Comparison of ENCODE assay signal across 27 cellular contexts in the genomic region with DNA sequence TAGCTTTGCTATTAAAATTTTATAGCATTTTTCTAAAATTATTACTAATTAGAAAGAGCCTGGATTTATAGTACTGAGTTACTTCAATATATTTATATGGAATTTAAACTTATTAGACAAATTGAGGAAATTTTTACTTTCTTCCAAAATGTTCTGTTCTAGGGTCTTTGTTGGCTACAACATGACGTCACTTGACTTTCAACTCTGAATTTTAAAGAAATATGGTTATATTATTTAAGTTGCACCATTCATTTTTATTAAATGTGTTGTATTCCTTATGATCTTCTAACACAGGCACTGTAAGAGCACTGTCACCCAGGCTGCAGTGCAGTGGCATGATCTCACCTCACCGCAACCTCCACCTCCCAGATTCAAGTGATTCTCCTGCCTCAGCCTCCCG.
"Had no signal": no experiment of that assay in that cellular context is flagged by ENCODE, and none has a peak within 500 bp of the region (broad histone marks: within the 10 kb centered on the region; RNA-seq: fewer than 3 reads in every experiment).

No MANE protein-coding gene starts in this region.

- H3K27ac ChIP-seq: stomach, suprapubic skin, testis, thoracic aorta, thyroid gland, tibial artery, tibial nerve, transverse colon, upper lobe of left lung, upper lobe of right lung, uterus, vagina had no signal

- H3K4me1 ChIP-seq: stomach, suprapubic skin, testis, thyroid gland, tibial artery, tibial nerve, transverse colon, upper lobe of left lung, upper lobe of right lung, uterus, vagina had no signal

- H3K9me3 ChIP-seq: stomach, suprapubic skin, testis, thoracic aorta, thyroid gland, tibial artery, tibial nerve, transverse colon, upper lobe of left lung, upper lobe of right lung, uterus, vagina had no signal

- H3K4me3 ChIP-seq: stomach, suprapubic skin, testis, thoracic aorta, thyroid gland, tibial artery, tibial nerve, transverse colon, upper lobe of left lung, upper lobe of right lung, uterus, vagina had no signal

- H3K27me3 ChIP-seq: stomach, suprapubic skin, testis, thyroid gland, tibial artery, tibial nerve, transverse colon, upper lobe of left lung, upper lobe of right lung, uterus, vagina had no signal

- ATAC-seq: stimulated activated effector memory CD8-positive, alpha-beta T cell treated with anti-CD3 and anti-CD28 coated beads, Interleukin-12 subunit alpha, Interleukin-12 subunit beta, amount 100 ng/mL, for 72 hours; stimulated activated memory B cell treated with anti-CD40 and anti-IgM and Interleukin-4, amounts not matched to agents 10 μg/mL and 1 μg/mL and 100 μg/mL, for 72 hours; stimulated activated naive B cell treated with anti-CD40 and anti-IgM and Interleukin-4, amounts not matched to agents 10 μg/mL and 1 μg/mL and 100 μg/mL, for 72 hours; stimulated activated naive CD8-positive, alpha-beta T cell treated with anti-CD3 and anti-CD28 coated beads, Interleukin-15, amount 100 ng/mL, for 72 hours; stimulated activated naive CD8-positive, alpha-beta T cell treated with anti-CD3 and anti-CD28 coated beads, Interleukin-15, Interleukin-2, amounts not matched to agents 100 U/mL and 50 U/mL, for 24 hours; upper lobe of right lung had no signal

- FAIRE-seq: urothelium cell line had no signal

- DNase-seq: stimulated activated CD4-positive, alpha-beta T cell treated with anti-CD3 and anti-CD28 coated beads, Interleukin-2, amount 100 ng/mL, for 48 hours; stimulated activated CD4-positive, alpha-beta T cell treated with anti-CD3 and anti-CD28 coated beads, Interleukin-4, amount 100 ng/mL, for 1 hour; stimulated activated CD4-positive, alpha-beta T cell treated with anti-CD3 and anti-CD28 coated beads, Interleukin-4, amount 100 ng/mL, for 24 hours; stimulated activated CD4-positive, alpha-beta T cell treated with anti-CD3 and anti-CD28 coated beads, Interleukin-4, amount 100 ng/mL, for 4 hours; stimulated activated CD8-positive, alpha-beta memory T cell treated with anti-CD3 and anti-CD28 coated beads, Interleukin-4, amount 100 ng/mL, for 48 hours; stimulated activated naive B cell treated with anti-CD40 and anti-IgM and Interleukin-4, amounts not matched to agents 10 μg/mL and 1 μg/mL and 100 μg/mL, for 72 hours; stimulated activated naive CD4-positive, alpha-beta T cell; stimulated activated naive CD4-positive, alpha-beta T cell treated with Interleukin-2 at 50 U/mL for 16 hours; stimulated activated naive CD8-positive, alpha-beta T cell treated with anti-CD3 and anti-CD28 coated beads, Interleukin-15, amount 100 ng/mL, for 72 hours; stimulated activated naive CD8-positive, alpha-beta T cell treated with anti-CD3 and anti-CD28 coated beads, Interleukin-15, Interleukin-2, amounts not matched to agents 100 U/mL and 50 U/mL, for 24 hours; stomach; substantia nigra; testis; thyroid gland; tibial artery; transverse colon; trophoblast cell; upper lobe of left lung; upper lobe of right lung; uterus had no signal

- H3K36me3 ChIP-seq: stomach, suprapubic skin, thoracic aorta, thyroid gland, tibial artery, tibial nerve, transverse colon, upper lobe of left lung, upper lobe of right lung, uterus, vagina had no signal
